ENCODE assay signal across 1 cellular context in genomic region chr3:186382217-186382885, GRCh38.
TF ChIP-seq lines count a peak whose summit lies in the region.

No MANE protein-coding gene starts in this region.

TF ChIP-seq in GM12878, 131 proteins besides CTCF, POLR2A, EP300 and RAD21:
- TF ChIP-seq CREB1 (IDR thresholded peaks at IDR 0.05; ENCODE audit: low read depth) (no peak), ZNF384 (IDR thresholded peaks at IDR 0.05; ENCODE audit: borderline replicate concordance, low read depth, low read length) (no peak), ZBTB40 (IDR thresholded peaks at IDR 0.05; ENCODE audit: borderline replicate concordance) (no peak), NBN (IDR thresholded peaks at IDR 0.05) (no peak)
TF ChIP-seq in GM12878: peak in this region for 0.
